9 cellular contexts compared by ENCODE assay signal in genomic region chr1:219188331-219188803, GRCh38. TPM values are rescaled to one million over a fixed set of nuclear protein-coding genes. Genes with fewer than 3 reads are reported as not detected.
DNase-seq lines count a peak whose midpoint lies in the region; ATAC-seq and TF ChIP-seq lines count a peak whose summit lies in the region.
"Had no signal": no experiment of that assay in that cellular context is flagged by ENCODE, and none has a peak within 500 bp of the region (broad histone marks: within the 10 kb centered on the region; RNA-seq: fewer than 3 reads in every experiment).

No MANE protein-coding gene starts in this region.

- ATAC-seq in GM19438 (IDR thresholded peaks at IDR 0.05; ENCODE audit: low read depth, unreplicated experiment) (peak; percentile 51), HG03460 (IDR thresholded peaks at IDR 0.05; ENCODE audit: unreplicated experiment) (peak; percentile 44), gastrocnemius medialis (no peak)

- DNase-seq in AML-193 (lab: John Stamatoyannopoulos, UW) (peak; percentile 10 to 23), gastrocnemius medialis (no peak), D341Med (ENCODE audit: low spot score) (no peak), superior temporal gyrus (ENCODE audit: extremely low spot score) (no peak)
- no peak for DNase-seq in activated CD8-positive, alpha-beta memory T cell treated with anti-CD3 and anti-CD28 coated beads, Interleukin-2, amount 50 U/mL, for 4 hours
- DNase-seq: stimulated activated naive CD4-positive, alpha-beta T cell treated with Interleukin-2 at 50 U/mL for 16 hours had no signal

- H3K9me3 ChIP-seq in endocrine pancreas (ENCODE audit: control insufficient read depth, low read length), result peaks cover 4% of the 10 kb centered on the region
- H3K9me3 ChIP-seq in gastrocnemius medialis, result no peaks in the 10 kb centered on the region

- peak overlapping the region in 1 of 4 donors; percentile 35 for H3K27ac ChIP-seq in gastrocnemius medialis

- no peak for TF ChIP-seq POLR2A in gastrocnemius medialis (IDR thresholded peaks at IDR 0.05)

- intact Hi-C loops in gastrocnemius medialis (cut with DNase I; ENCODE audit: low total_unique reads), result no loop called here

- in situ Hi-C loops in gastrocnemius medialis (cut with MboI; ENCODE audit: low sequenced_read_pairs in 4 of 4), result no loop called here

- peak overlapping the region; percentile 80 for H3K4me3 ChIP-seq in endocrine pancreas (ENCODE audit: control insufficient read depth, insufficient read depth, low read length)
- no peak overlapping the region for H3K4me3 ChIP-seq in gastrocnemius medialis

- H3K27me3 ChIP-seq in endocrine pancreas (ENCODE audit: control insufficient read depth, insufficient read depth, low read length), result no peaks in the 10 kb centered on the region
- no peaks in the 10 kb centered on the region for H3K27me3 ChIP-seq in gastrocnemius medialis

- TF ChIP-seq CTCF in gastrocnemius medialis (IDR thresholded peaks at IDR 0.05 in 4 of 5, conservative IDR thresholded peaks at IDR 0.05 in 1 of 5), result no peak

- H3K9ac ChIP-seq in endocrine pancreas (ENCODE audit: control insufficient read depth, insufficient read depth, low read length), result peak overlapping the region; percentile 26

- peaks cover 38% of the 10 kb centered on the region for H3K4me1 ChIP-seq in endocrine pancreas (ENCODE audit: control insufficient read depth, insufficient read depth, low read length)
- peaks cover 33 to 34% of the 10 kb centered on the region in 2 donors for H3K4me1 ChIP-seq in gastrocnemius medialis

- H3K36me3 ChIP-seq in endocrine pancreas (ENCODE audit: control insufficient read depth, insufficient read depth, low read length), result no peaks in the 10 kb centered on the region
- no peaks in the 10 kb centered on the region for H3K36me3 ChIP-seq in gastrocnemius medialis

RNA-seq across cellular contexts. Expression of gene LYPLAL1, which starts 14.7 kb away (rescaled TPM):
- total RNA-seq in gastrocnemius medialis, result 10 to 100 TPM; 12.6 to 18.9 (median 15.4) TPM

Comparison
In these comparisons a context has a peak if more than half of its experiments do, and no peak if none do; other contexts are left out.
1. DNase-seq: peak in AML-193 (2 of 2); none in activated CD8-positive, alpha-beta memory T cell treated with anti-CD3 and anti-CD28 coated beads, Interleukin-2, amount 50 U/mL, for 4 hours (single experiment), gastrocnemius medialis (0 of 2), D341Med (single experiment) and superior temporal gyrus (single experiment).
2. ATAC-seq: peak in GM19438 (single experiment) and HG03460 (single experiment); none in gastrocnemius medialis (0 of 2).